In the genomic region with DNA sequence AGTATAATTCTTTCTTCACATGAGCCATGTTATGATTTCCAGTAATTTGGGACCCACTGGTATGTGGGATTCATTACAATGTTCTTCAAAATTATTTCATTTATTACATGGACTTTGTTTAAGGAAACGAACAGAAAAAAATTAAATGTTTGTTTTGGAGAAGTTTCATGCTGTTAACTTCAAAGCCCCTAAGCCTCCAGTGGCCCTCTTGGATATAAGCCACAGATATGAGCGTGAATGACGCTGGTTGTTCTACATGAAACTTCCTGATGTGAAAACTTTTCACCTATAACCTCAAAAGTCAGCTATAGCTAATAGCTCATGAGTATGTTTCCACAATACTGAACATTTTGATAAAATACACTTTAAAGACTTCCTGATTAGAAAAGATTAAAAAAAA, we compare ENCODE assay signal across 25 cellular contexts.
DNase-seq lines count a peak whose midpoint lies in the region; ATAC-seq, FAIRE-seq and TF ChIP-seq lines count a peak whose summit lies in the region.
"Had no signal": no experiment of that assay in that cellular context is flagged by ENCODE, and none has a peak within 500 bp of the region (broad histone marks: within the 10 kb centered on the region; RNA-seq: fewer than 3 reads in every experiment).

No MANE protein-coding gene starts in this region.

- no peak overlapping the region for H3K27ac ChIP-seq in mesendoderm (ENCODE audit: low read depth, low read length)
- H3K27ac ChIP-seq: BLaER1, KMS-11, SJCRH30 had no signal

- no peak overlapping the region for H3K23ac ChIP-seq in mesendoderm (ENCODE audit: low read length)

- FAIRE-seq in GM19239 (lab: Jason Lieb, UNC), result no peak
- FAIRE-seq: GM12891, HTR-8/SVneo, RCC 7860 had no signal

- no peak overlapping the region for H2AK5ac ChIP-seq in mesendoderm (ENCODE audit: low read length)

- H3K56ac ChIP-seq in mesendoderm (ENCODE audit: low read length), result no peak overlapping the region

- no peaks in the 10 kb centered on the region for H3K79me1 ChIP-seq in mesendoderm (ENCODE audit: low read length)

- no peak for TF ChIP-seq CTCF in astrocyte of the spinal cord (IDR thresholded peaks at IDR 0.05; ENCODE audit: low read depth, low read length)

- no peak overlapping the region for H4K8ac ChIP-seq in mesendoderm (ENCODE audit: low read depth, low read length)

- H2BK15ac ChIP-seq in mesendoderm (replicated peaks; ENCODE audit: low read depth), result peak overlapping the region; percentile 92

- H3K36me3 ChIP-seq in mesendoderm (ENCODE audit: control insufficient read depth, insufficient read depth, low read length), result no peaks in the 10 kb centered on the region
- H3K36me3 ChIP-seq: BLaER1, SJCRH30 had no signal

- WGBS in mesendoderm (ENCODE audit: extremely low coverage, insufficient coverage, low lambda C conversion rate), result no CpG with 5 or more reads among the region's 3 CpGs

- H3K79me2 ChIP-seq in mesendoderm (ENCODE audit: control insufficient read depth, insufficient read depth, low read length), result no peaks in the 10 kb centered on the region

- no peak for ATAC-seq in GM21526 (IDR thresholded peaks at IDR 0.05; ENCODE audit: low FRiP score, unreplicated experiment)
- ATAC-seq: GM23338 had no signal

- H4K5ac ChIP-seq in mesendoderm (ENCODE audit: low read length), result no peak overlapping the region

- no peaks in the 10 kb centered on the region for H3K27me3 ChIP-seq in mesendoderm (ENCODE audit: insufficient read depth, low read length, poor library complexity)
- H3K27me3 ChIP-seq: BLaER1, SJCRH30 had no signal

- H3K18ac ChIP-seq in mesendoderm (ENCODE audit: low read length), result no peak overlapping the region

- peak overlapping the region; percentile 73 for H2BK120ac ChIP-seq in mesendoderm (ENCODE audit: low read depth, low read length)

- DNase-seq in astrocyte of the spinal cord (ENCODE audit: low read depth, low spot score) (peak; percentile 81), dermis microvascular lymphatic vessel endothelial cell (ENCODE audit: low read depth in 2 of 2) (peak; percentile 86 to 94), mesendoderm (no peak), GM19239 (ENCODE audit: insufficient read length, low spot score) (no peak), medulla oblongata (ENCODE audit: extremely low spot score) (no peak), NCI-H2029 treated with DMSO at 0.1 percent for 48 hours (lab: John Stamatoyannopoulos, UW) (no peak)
- DNase-seq: ACHN; CD4-positive, alpha-beta T cell; COR-L47; HCEC 1CT; IMR-90; NCI-H1105; NCI-H146; NCI-H2081; NCI-H2171 treated with DMSO at 0.1 percent for 48 hours; NCI-H526; OCI-M1; SJCRH30 had no signal

- no peak overlapping the region for H3K9ac ChIP-seq in mesendoderm (ENCODE audit: low read length)
- H3K9ac ChIP-seq: BLaER1, KMS-11 had no signal

- in situ Hi-C loops in astrocyte of the spinal cord (cut with HindIII; ENCODE audit: low sequenced_read_pairs), result no loop called here

- no peak overlapping the region for H3K4ac ChIP-seq in mesendoderm (ENCODE audit: low read depth, low read length)

- no peak overlapping the region for H3K4me2 ChIP-seq in mesendoderm (ENCODE audit: low read length)
- H3K4me2 ChIP-seq: BLaER1, GM23338 had no signal

- H2BK5ac ChIP-seq in mesendoderm (ENCODE audit: low read length), result no peak overlapping the region

- H3K4me1 ChIP-seq in mesendoderm (ENCODE audit: control insufficient read depth, low read depth, low read length), result peaks cover 8% of the 10 kb centered on the region

- H3K4me3 ChIP-seq in astrocyte of the spinal cord (ENCODE audit: low read depth, low read length) (no peak overlapping the region), mesendoderm (ENCODE audit: low read length) (no peak overlapping the region)
- H3K4me3 ChIP-seq: BLaER1, GM23338, SJCRH30 had no signal

Comparison
In these comparisons a context has a peak if more than half of its experiments do, and no peak if none do; other contexts are left out.
1. DNase-seq: peak in astrocyte of the spinal cord (single experiment) and dermis microvascular lymphatic vessel endothelial cell (2 of 2); none in mesendoderm (single experiment), GM19239 (single experiment), medulla oblongata (single experiment) and NCI-H2029 treated with DMSO at 0.1 percent for 48 hours (single experiment).